ENCODE assay signal across 29 cellular contexts in the genomic region with DNA sequence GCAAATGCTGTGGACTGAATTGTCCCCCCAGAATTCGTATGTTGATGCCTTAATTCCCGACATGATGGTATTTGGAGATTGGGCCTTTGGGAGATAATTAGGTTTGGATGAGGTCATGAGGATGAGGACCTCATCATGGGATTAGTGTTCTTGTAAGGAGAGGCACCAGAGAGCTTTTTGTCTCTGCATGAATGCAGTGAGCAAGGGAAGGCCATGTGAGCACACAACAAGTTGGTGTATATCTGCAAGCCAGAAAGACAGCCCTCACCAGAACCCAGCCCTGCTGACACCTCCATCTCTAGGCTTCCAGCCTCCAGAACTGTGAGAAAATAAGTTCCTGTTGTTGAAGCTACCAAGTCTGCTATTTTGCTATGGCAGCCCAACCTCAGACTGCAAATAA. TPM values are rescaled to one million over a fixed set of nuclear protein-coding genes. Genes with fewer than 3 reads are reported as not detected.
DNase-seq lines count a peak whose midpoint lies in the region; TF ChIP-seq lines count a peak whose summit lies in the region.
"Had no signal": no experiment of that assay in that cellular context is flagged by ENCODE, and none has a peak within 500 bp of the region (broad histone marks: within the 10 kb centered on the region; RNA-seq: fewer than 3 reads in every experiment).

No MANE protein-coding gene starts in this region.

- H3K4me1 ChIP-seq in HEK293 (ENCODE audit: control insufficient read depth, insufficient read depth, low read length) (no peaks in the 10 kb centered on the region), esophagus muscularis mucosa (no peaks in the 10 kb centered on the region)
- H3K4me1 ChIP-seq: BE2C, BLaER1 had no signal

- TF ChIP-seq CTCF in HEK293 (tag by site-specific recombination; IDR thresholded peaks at IDR 0.05) = no peak
- TF ChIP-seq CTCF in esophagus muscularis mucosa (IDR thresholded peaks at IDR 0.05) = no peak

- H3K27me3 ChIP-seq in esophagus muscularis mucosa = no peaks in the 10 kb centered on the region
- H3K27me3 ChIP-seq: BE2C, BLaER1 had no signal

- peaks cover 9 to 16% of the 10 kb centered on the region in 2 experiments; a peak in 2 of 3 replicates for H3K36me3 ChIP-seq in HEK293 (ENCODE audit: control insufficient read depth in 2 of 2, insufficient read depth in 1 of 2, low read length in 2 of 2)
- H3K36me3 ChIP-seq in esophagus muscularis mucosa = no peaks in the 10 kb centered on the region
- H3K36me3 ChIP-seq: BE2C, BLaER1 had no signal

- CTCF ChIA-PET in HEK293 (lab: Yijun Ruan, JAX) = interaction anchor here (0.9 to 1.0 kb wide), 2 partner anchors 10 to 258 kb away, joined by 3 to 4 read pairs; no protein-coding TSS in a partner anchor

- in situ Hi-C loops in SK-MEL-5 (cut with HindIII; ENCODE audit: low pct_unique_long_range_greater_than_20kb, low sequenced_read_pairs) = no loop called here

- POLR2A ChIA-PET in HEK293 (lab: Yijun Ruan, JAX) = no interaction called here

- no peak for TF ChIP-seq POLR2A in esophagus muscularis mucosa (IDR thresholded peaks at IDR 0.05; ENCODE audit: low read depth)

- TF ChIP-seq EP300 in esophagus muscularis mucosa (IDR thresholded peaks at IDR 0.05) = no peak

- WGBS in esophagus muscularis mucosa = 98% methylated on average over 2 of the region's 2 CpGs

- H3K4me3 ChIP-seq in HEK293 (ENCODE audit: low read depth, low read length) (no peak overlapping the region), esophagus muscularis mucosa (no peak overlapping the region)
- H3K4me3 ChIP-seq: BLaER1, GM12878 had no signal

- H3K27ac ChIP-seq in HEK293 (ENCODE audit: extremely low read depth, low read depth, low read length) (no peak overlapping the region), esophagus muscularis mucosa (replicated peaks in 1 of 4) (no peak overlapping the region)
- H3K27ac ChIP-seq: BLaER1 had no signal

- peak; percentile 38 for DNase-seq in NCI-H82 (lab: John Stamatoyannopoulos, UW)
- DNase-seq in NCI-H82 treated with DMSO at 0.1 percent for 48 hours (lab: John Stamatoyannopoulos, UW; ENCODE audit: unreplicated experiment) = no peak
- DNase-seq in SK-MEL-5 (ENCODE audit: low read depth, low spot score) = peak; percentile 59
- peak; percentile 31 for DNase-seq in esophagus muscularis mucosa (ENCODE audit: extremely low spot score)
- no peak for DNase-seq in HuH-7.5 (ENCODE audit: low spot score)
- no peak for DNase-seq in NCI-H2196 treated with DMSO at 0.1 percent for 48 hours (lab: John Stamatoyannopoulos, UW; ENCODE audit: unreplicated experiment)
- DNase-seq in MV-4-11 (lab: John Stamatoyannopoulos, UW) = no peak
- DNase-seq: 8988T; ACHN; BE2C; C1 segment of cervical spinal cord; CD4-positive, alpha-beta memory T cell; CD4-positive, CD25-positive, alpha-beta regulatory T cell; CD8-positive, alpha-beta memory T cell; COR-L47; DMS 273 treated with DMSO at 0.1 percent for 48 hours; DMS153; DMS53; DMS79; DND-41; EL; GDM1 had no signal

- intact Hi-C loops in esophagus muscularis mucosa (cut with DNase I) = no loop called here

- H3K9me3 ChIP-seq in HEK293 (ENCODE audit: control insufficient read depth, insufficient read depth, low read depth, low read length) (no peaks in the 10 kb centered on the region), esophagus muscularis mucosa (no peaks in the 10 kb centered on the region)
- H3K9me3 ChIP-seq: BE2C, BLaER1 had no signal

TF ChIP-seq in HEK293, 187 proteins besides CTCF, POLR2A, EP300 and RAD21:
- TF ChIP-seq, protein P1, sequence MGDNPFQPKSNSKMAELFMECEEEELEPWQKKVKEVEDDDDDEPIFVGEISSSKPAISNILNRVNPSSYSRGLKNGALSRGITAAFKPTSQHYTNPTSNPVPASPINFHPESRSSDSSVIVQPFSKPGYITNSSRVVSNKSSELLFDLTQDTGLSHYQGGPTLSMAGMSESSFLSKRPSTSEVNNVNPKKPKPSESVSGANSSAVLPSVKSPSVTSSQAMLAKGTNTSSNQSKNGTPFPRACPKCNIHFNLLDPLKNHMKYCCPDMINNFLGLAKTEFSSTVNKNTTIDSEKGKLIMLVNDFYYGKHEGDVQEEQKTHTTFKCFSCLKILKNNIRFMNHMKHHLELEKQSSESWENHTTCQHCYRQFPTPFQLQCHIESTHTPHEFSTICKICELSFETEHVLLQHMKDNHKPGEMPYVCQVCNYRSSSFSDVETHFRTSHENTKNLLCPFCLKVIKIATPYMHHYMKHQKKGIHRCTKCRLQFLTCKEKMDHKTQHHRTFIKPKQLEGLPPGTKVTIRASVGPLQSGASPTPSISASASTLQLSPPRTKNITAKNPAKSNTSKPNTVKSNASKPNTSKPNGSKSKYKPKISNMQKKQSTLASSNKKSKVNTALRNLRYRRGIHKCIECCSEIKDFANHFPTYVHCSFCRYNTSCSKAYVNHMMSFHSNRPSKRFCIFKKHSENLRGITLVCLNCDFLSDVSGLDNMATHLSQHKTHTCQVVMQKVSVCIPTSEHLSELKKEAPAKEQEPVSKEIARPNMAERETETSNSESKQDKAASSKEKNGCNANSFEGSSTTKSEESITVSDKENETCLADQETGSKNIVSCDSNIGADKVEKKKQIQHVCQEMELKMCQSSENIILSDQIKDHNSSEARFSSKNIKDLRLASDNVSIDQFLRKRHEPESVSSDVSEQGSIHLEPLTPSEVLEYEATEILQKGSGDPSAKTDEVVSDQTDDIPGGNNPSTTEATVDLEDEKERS (tag by site-specific recombination; IDR thresholded peaks at IDR 0.05) = no peak
- 0 out of 2 replicates have a peak, but pooled peaks have one; percentile 31 for TF ChIP-seq ZNF548 (tag by site-specific recombination; IDR thresholded peaks at IDR 0.05)

RNA-seq across cellular contexts. Expression of gene SMCO2, which starts 51.9 kb away (rescaled TPM):
- not detected in 2 replicates for total RNA-seq in SK-MEL-5 (2014; rRNA removed; shearing (Covaris generic))
- polyA plus RNA-seq in SK-MEL-5 (2015; cell fraction: cytosol; rRNA removed) = not detected in 2 replicates
- polyA plus RNA-seq in SK-MEL-5 (2015; cell fraction: nucleus; rRNA removed) = 15.3 TPM in 1 of 2 replicates, not detected in the other
- total RNA-seq in esophagus muscularis mucosa = not detected
- total RNA-seq: A673; CD4-positive, alpha-beta memory T cell; CD4-positive, CD25-positive, alpha-beta regulatory T cell; CD8-positive, alpha-beta memory T cell; Daoy; G401 had no signal
- polyA plus RNA-seq: CD14-positive monocyte; CD4-positive, alpha-beta memory T cell; CD4-positive, CD25-positive, alpha-beta regulatory T cell; CD8-positive, alpha-beta memory T cell had no signal

Comparison
In these comparisons a context has a peak if more than half of its experiments do, and no peak if none do; other contexts are left out.
1. DNase-seq: peak in NCI-H82 (single experiment), SK-MEL-5 (single experiment) and esophagus muscularis mucosa (single experiment); none in NCI-H82 treated with DMSO at 0.1 percent for 48 hours (single experiment), HuH-7.5 (single experiment), NCI-H2196 treated with DMSO at 0.1 percent for 48 hours (single experiment) and MV-4-11 (single experiment).